ENCODE assay signal across 19 cellular contexts in genomic region chr6:2803731-2804429, GRCh38.
"Had no signal": no experiment of that assay in that cellular context is flagged by ENCODE, and none has a peak within 500 bp of the region (broad histone marks: within the 10 kb centered on the region; RNA-seq: fewer than 3 reads in every experiment).

No MANE protein-coding gene starts in this region.

- H3K9me3 ChIP-seq: SK-N-SH had no signal

- DNase-seq: Kasumi-1, MM.1S, NCI-H1092 treated with DMSO at 0.1 percent for 48 hours, NCI-H1436, NCI-H187, NCI-H2029, NCI-H2081 treated with DMSO at 0.1 percent for 48 hours, NCI-H2171, NCI-H226, NCI-H510A, NCI-H524 treated with DMSO at 0.1 percent for 48 hours, NCI-H774, Right ventricle myocardium superior, RPMI8226, SIG-M5 had no signal

- H3K27ac ChIP-seq: KMS-11 had no signal

- H3K9ac ChIP-seq: KMS-11, SK-N-SH had no signal

- H3K4me2 ChIP-seq: KMS-11, SK-N-SH had no signal

- FAIRE-seq: HTR-8/SVneo, RCC 7860 had no signal
